ENCODE assay signal across 19 cellular contexts in the genomic region with DNA sequence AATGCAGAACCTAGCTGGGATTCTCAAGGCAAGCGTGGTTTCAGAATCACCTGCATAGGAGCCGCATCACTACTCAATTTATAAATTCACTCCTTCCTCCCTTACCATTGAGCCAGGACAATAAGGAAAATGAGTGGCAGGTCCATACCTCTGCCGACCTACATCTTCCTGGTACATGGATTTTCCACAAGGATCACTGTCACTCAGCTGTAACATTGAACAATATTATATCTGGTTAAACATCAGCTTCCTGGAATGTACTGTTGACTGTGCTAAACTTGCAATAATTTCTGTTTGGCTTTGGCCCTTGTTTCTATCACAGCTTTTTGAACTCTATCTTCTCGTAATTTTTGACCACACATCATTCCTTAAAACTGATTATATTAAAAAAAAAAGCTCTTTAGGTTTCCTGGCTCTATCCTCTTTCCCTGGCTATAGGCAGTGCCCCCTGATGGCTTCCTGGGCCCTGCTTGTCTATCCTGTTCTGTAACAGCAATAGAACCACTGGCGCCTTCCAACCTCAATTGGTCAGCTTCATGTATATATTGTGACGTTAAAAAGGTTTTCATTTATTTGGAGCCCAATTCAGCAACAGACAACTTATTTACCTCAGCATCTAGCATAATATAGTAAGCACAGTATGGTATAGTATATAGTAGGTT.
"Had no signal": no experiment of that assay in that cellular context is flagged by ENCODE, and none has a peak within 500 bp of the region (broad histone marks: within the 10 kb centered on the region; RNA-seq: fewer than 3 reads in every experiment).

No MANE protein-coding gene starts in this region.

- H3K4me3 Mint-ChIP-seq: activated CD4-positive, alpha-beta memory T cell treated with anti-CD3 and anti-CD28 coated beads for 36 hours; activated naive CD8-positive, alpha-beta T cell treated with anti-CD3 and anti-CD28 coated beads for 36 hours; mesothelial cell of epicardium; natural killer cell; T-helper 2 cell treated with Interferon-gamma antibody and Interleukin-4, amounts not matched to agents 5 μg/mL and 100 μg/mL, for 36 hours; type B pancreatic cell had no signal

- H3K27me3 Mint-ChIP-seq: activated CD4-positive, alpha-beta memory T cell treated with anti-CD3 and anti-CD28 coated beads for 36 hours; progenitor cell of endocrine pancreas; type B pancreatic cell had no signal

- H3K36me3 Mint-ChIP-seq: activated CD4-positive, alpha-beta memory T cell treated with anti-CD3 and anti-CD28 coated beads for 36 hours; mesothelial cell of epicardium; natural killer cell; type B pancreatic cell had no signal

- DNase-seq: activated CD4-positive, alpha-beta memory T cell treated with anti-CD3 and anti-CD28 coated beads for 36 hours; activated CD4-positive, alpha-beta T cell treated with anti-CD3 and anti-CD28 coated beads for 48 hours; activated CD4-positive, CD25-positive, alpha-beta regulatory T cell; activated naive CD4-positive, alpha-beta T cell treated with Interleukin-2 at 50 U/mL for 16 hours; activated naive CD8-positive, alpha-beta T cell treated with anti-CD3 and anti-CD28 coated beads for 36 hours; activated T-cell treated with anti-CD3 and anti-CD28 coated beads, Interleukin-2, amount 50 U/mL, for 48 hours; central memory CD4-positive, alpha-beta T cell; dermis blood vessel endothelial cell; effector CD8-positive, alpha-beta T cell; glutamatergic neuron; natural killer cell; spleen; stimulated activated CD4-positive, alpha-beta T cell treated with anti-CD3 and anti-CD28 coated beads, Interleukin-4, amount 100 ng/mL, for 1 hour; stimulated activated naive CD4-positive, alpha-beta T cell had no signal

- H3K27ac Mint-ChIP-seq: activated CD4-positive, alpha-beta memory T cell treated with anti-CD3 and anti-CD28 coated beads for 36 hours; activated naive CD8-positive, alpha-beta T cell treated with anti-CD3 and anti-CD28 coated beads for 36 hours; mesothelial cell of epicardium; natural killer cell; progenitor cell of endocrine pancreas; T-helper 2 cell treated with Interferon-gamma antibody and Interleukin-4, amounts not matched to agents 5 μg/mL and 100 μg/mL, for 36 hours; type B pancreatic cell had no signal

- ATAC-seq: esophagus mucosa, natural killer cell had no signal

- H3K9me3 Mint-ChIP-seq: activated CD4-positive, alpha-beta memory T cell treated with anti-CD3 and anti-CD28 coated beads for 36 hours; activated naive CD8-positive, alpha-beta T cell treated with anti-CD3 and anti-CD28 coated beads for 36 hours; mesothelial cell of epicardium; natural killer cell; T-helper 2 cell treated with Interferon-gamma antibody and Interleukin-4, amounts not matched to agents 5 μg/mL and 100 μg/mL, for 36 hours; type B pancreatic cell had no signal

- H3K4me1 Mint-ChIP-seq: natural killer cell had no signal
